9 cellular contexts compared by ENCODE assay signal in genomic region chr10:129958118-129958685, GRCh38. TPM values are rescaled to one million over a fixed set of nuclear protein-coding genes. Genes with fewer than 3 reads are reported as not detected.
DNase-seq lines count a peak whose midpoint lies in the region; ATAC-seq, FAIRE-seq and TF ChIP-seq lines count a peak whose summit lies in the region.
"Had no signal": no experiment of that assay in that cellular context is flagged by ENCODE, and none has a peak within 500 bp of the region (broad histone marks: within the 10 kb centered on the region; RNA-seq: fewer than 3 reads in every experiment).

No MANE protein-coding gene starts in this region.

- no peak for TF ChIP-seq POLR2A in esophagus squamous epithelium (IDR thresholded peaks at IDR 0.05)
- TF ChIP-seq POLR2A in H54 (IDR thresholded peaks at IDR 0.05; ENCODE audit: low read depth, low read length) = no peak

- CTCF ChIA-PET in Caco-2 (lab: Charles Lee) = no interaction called here

- no TSS peak for BruUV-seq in Caco-2 (replicated peaks; lab: Mats Ljungman, UMichigan)

- H3K27me3 Mint-ChIP-seq in Caco-2 (ENCODE audit: insufficient read depth, unreplicated experiment) (peaks cover 26% of the 10 kb centered on the region), osteocyte (ENCODE audit: unreplicated experiment) (peaks cover 75% of the 10 kb centered on the region)

- H3K36me3 ChIP-seq in Caco-2 (ENCODE audit: control insufficient read depth, insufficient read depth, low read length) (no peaks in the 10 kb centered on the region), esophagus squamous epithelium (no peaks in the 10 kb centered on the region)

- FAIRE-seq in H54 (lab: Jason Lieb, UNC) = no peak

- H3K9me3 ChIP-seq in Caco-2 (no peaks in the 10 kb centered on the region), esophagus squamous epithelium (no peaks in the 10 kb centered on the region)

- H3K27me3 ChIP-seq in Caco-2 (replicated peaks; ENCODE audit: control insufficient read depth, insufficient read depth, low read length) = peaks cover 4% of the 10 kb centered on the region; the same call in 1 of the 2 replicates
- H3K27me3 ChIP-seq in esophagus squamous epithelium = peaks cover 18 to 100% (median 45%) of the 10 kb centered on the region in 4 donors

- intact Hi-C loops in Caco-2 (cut with micrococcal nuclease; ENCODE audit: unreplicated experiment) = loop anchor here (5.0 kb wide), 1 partner anchor 71 kb away; no protein-coding TSS in a partner anchor
- intact Hi-C loops in esophagus squamous epithelium (cut with DNase I) = no loop called here

- peak overlapping the region in 3 of 4 donors; percentile 38 to 58 (median 54) for H3K27ac ChIP-seq in esophagus squamous epithelium

- 26 to 33% methylated on average over 20 of the region's 20 CpGs for WGBS in esophagus squamous epithelium, 2 donors

- H3K4me3 Mint-ChIP-seq in Caco-2 (ENCODE audit: unreplicated experiment) (peak overlapping the region; percentile 42), osteocyte (ENCODE audit: unreplicated experiment) (peak overlapping the region; percentile 40)

- no peak for TF ChIP-seq CTCF in Caco-2 (IDR thresholded peaks at IDR 0.05; ENCODE audit: insufficient read depth in 1 of 2, low read depth in 1 of 2, low read length in 1 of 2, severe bottlenecking in 1 of 2, unreplicated experiment in 1 of 2)
- no peak for TF ChIP-seq CTCF in esophagus squamous epithelium (IDR thresholded peaks at IDR 0.05)
- no peak for TF ChIP-seq CTCF in osteocyte (IDR thresholded peaks at IDR 0.05)

- H3K36me3 Mint-ChIP-seq in Caco-2 (ENCODE audit: insufficient read depth, unreplicated experiment) (no peaks in the 10 kb centered on the region), osteocyte (ENCODE audit: unreplicated experiment) (peaks cover 5% of the 10 kb centered on the region)

- H3K4me3 ChIP-seq in Caco-2 (ENCODE audit: low read depth, low read length) = no peak overlapping the region
- peak overlapping the region in 3 of 4 donors; percentile 9 to 74 (median 60) for H3K4me3 ChIP-seq in esophagus squamous epithelium

- H3K9me3 Mint-ChIP-seq in Caco-2 (ENCODE audit: unreplicated experiment) = no peaks in the 10 kb centered on the region
- no peaks in the 10 kb centered on the region for H3K9me3 Mint-ChIP-seq in osteocyte (ENCODE audit: unreplicated experiment)

- no peaks in the 10 kb centered on the region for H3K4me1 Mint-ChIP-seq in Caco-2 (ENCODE audit: low read depth, unreplicated experiment)
- H3K4me1 Mint-ChIP-seq in osteocyte (ENCODE audit: unreplicated experiment) = peaks cover 17% of the 10 kb centered on the region

- ATAC-seq in GM18502 (IDR thresholded peaks at IDR 0.05; ENCODE audit: poor library complexity, unreplicated experiment) = no peak

- DNase-seq in Caco-2 (no peak), KG1 (lab: John Stamatoyannopoulos, UW) (peak; percentile 23), esophagus squamous epithelium (lab: John Stamatoyannopoulos, UW) (no peak), osteocyte (ENCODE audit: extremely low spot score, unreplicated experiment) (peak; percentile 38), H54 (ENCODE audit: insufficient read length, low spot score) (no peak), NCI-H2227 treated with DMSO at 0.1 percent for 48 hours (lab: John Stamatoyannopoulos, UW) (no peak), DMS53 treated with DMSO at 0.1 percent for 48 hours (lab: John Stamatoyannopoulos, UW; ENCODE audit: unreplicated experiment) (no peak)

- H3K27ac Mint-ChIP-seq in Caco-2 (ENCODE audit: unreplicated experiment) (no peak overlapping the region), osteocyte (ENCODE audit: unreplicated experiment) (no peak overlapping the region)

- peaks cover 30% of the 10 kb centered on the region for H3K4me1 ChIP-seq in Caco-2
- peaks cover 3 to 34% (median 16%) of the 10 kb centered on the region in 3 donors for H3K4me1 ChIP-seq in esophagus squamous epithelium

- POLR2A ChIA-PET in Caco-2 (lab: Charles Lee) = no interaction called here

RNA-seq across cellular contexts. Expression of gene EBF3, which starts 5.9 kb away (rescaled TPM):
- total RNA-seq in Caco-2 (2022) (0.63 and 0.79 TPM in 2 replicates), esophagus squamous epithelium (1 to 10 TPM in 2 of 4 donors, under 1 TPM in 2; 0.42 to 2.9 (median 1.3) TPM), osteocyte (0.59 and 0.63 TPM in 2 replicates)
- total RNA-seq: T-helper 2 cell treated with Interferon-gamma antibody and Interleukin-4, amounts not matched to agents 100 ng/mL and 5 ng/mL, for 36 hours had no signal

Comparison
In these comparisons a context has a peak if more than half of its experiments do, and no peak if none do; other contexts are left out.
1. DNase-seq: peak in KG1 (single experiment) and osteocyte (single experiment); none in Caco-2 (0 of 2), esophagus squamous epithelium (single experiment), H54 (single experiment), NCI-H2227 treated with DMSO at 0.1 percent for 48 hours (single experiment) and DMS53 treated with DMSO at 0.1 percent for 48 hours (single experiment).